Comparison of ENCODE assay signal across 19 cellular contexts in genomic region chr9:98339987-98340564, GRCh38.
DNase-seq lines count a peak whose midpoint lies in the region; ATAC-seq and TF ChIP-seq lines count a peak whose summit lies in the region.
"Had no signal": no experiment of that assay in that cellular context is flagged by ENCODE, and none has a peak within 500 bp of the region (broad histone marks: within the 10 kb centered on the region; RNA-seq: fewer than 3 reads in every experiment).

No MANE protein-coding gene starts in this region.

- DNase-seq in GM10248 (ENCODE audit: extremely low spot score) = peak; percentile 1
- DNase-seq in WERI-Rb-1 = no peak
- peak; percentile 50 for DNase-seq in esophagus muscularis mucosa (ENCODE audit: extremely low spot score)
- DNase-seq in NCI-H774 (lab: John Stamatoyannopoulos, UW) = no peak
- DNase-seq in chondrocyte (ENCODE audit: low spot score) = no peak
- no peak for DNase-seq in germinal center (ENCODE audit: low spot score)
- DNase-seq: 8988T; ACHN; BE2C; C1 segment of cervical spinal cord; Caco-2; Calu3; CD4-positive, alpha-beta T cell; CD8-positive, alpha-beta T cell; DMS79 treated with DMSO at 0.1 percent for 48 hours; GF-D8 had no signal

- CTCF ChIA-PET in GM10248 (lab: Yijun Ruan, JAX) = interaction anchor here (0.8 kb wide), 1 partner anchor 25 kb away, joined by 3 read pairs; no protein-coding TSS in a partner anchor

- peaks cover 8% of the 10 kb centered on the region for H3K9me3 Mint-ChIP-seq in chondrocyte (ENCODE audit: low read depth)
- H3K9me3 Mint-ChIP-seq: CD4-positive, alpha-beta T cell had no signal

- H3K27ac ChIP-seq in WERI-Rb-1 (peak overlapping the region; percentile 88), esophagus muscularis mucosa (replicated peaks in 1 of 4) (no peak overlapping the region)
- H3K27ac ChIP-seq: BLaER1 had no signal

- TF ChIP-seq CTCF in GM10248 (IDR thresholded peaks at IDR 0.05; ENCODE audit: control extremely low read depth, extremely low read depth, low read depth, missing control alignments) = no peak
- TF ChIP-seq CTCF in WERI-Rb-1 (IDR thresholded peaks at IDR 0.05; ENCODE audit: low read depth, low read length) = no peak
- no peak for TF ChIP-seq CTCF in esophagus muscularis mucosa (IDR thresholded peaks at IDR 0.05)
- TF ChIP-seq CTCF in chondrocyte (IDR thresholded peaks at IDR 0.05) = no peak

- no peak for ATAC-seq in HG03378 (IDR thresholded peaks at IDR 0.05; ENCODE audit: unreplicated experiment)
- ATAC-seq: CD8-positive, alpha-beta T cell; GM12878 had no signal

- no peak for TF ChIP-seq POLR2A in esophagus muscularis mucosa (IDR thresholded peaks at IDR 0.05; ENCODE audit: low read depth)

- POLR2A ChIA-PET in GM10248 (lab: Yijun Ruan, JAX) = no interaction called here

- H3K27me3 ChIP-seq in WERI-Rb-1 (ENCODE audit: insufficient read depth, low read depth, severe bottlenecking) (no peaks in the 10 kb centered on the region), esophagus muscularis mucosa (no peaks in the 10 kb centered on the region)
- H3K27me3 ChIP-seq: BLaER1 had no signal

- no peak overlapping the region for H3K4me3 ChIP-seq in WERI-Rb-1 (ENCODE audit: low read depth, low read length)
- H3K4me3 ChIP-seq in esophagus muscularis mucosa = no peak overlapping the region
- H3K4me3 ChIP-seq: BLaER1, GM12878 had no signal

- no peaks in the 10 kb centered on the region for H3K4me1 Mint-ChIP-seq in chondrocyte (ENCODE audit: low read depth)

- H3K4me1 ChIP-seq in esophagus muscularis mucosa = no peaks in the 10 kb centered on the region
- H3K4me1 ChIP-seq: BE2C, Caco-2 had no signal

- no peak for TF ChIP-seq EP300 in esophagus muscularis mucosa (IDR thresholded peaks at IDR 0.05)

- no peaks in the 10 kb centered on the region for H3K36me3 Mint-ChIP-seq in chondrocyte (ENCODE audit: low read depth)
- H3K36me3 Mint-ChIP-seq: CD8-positive, alpha-beta T cell had no signal

- peaks cover 57% of the 10 kb centered on the region for H3K27me3 Mint-ChIP-seq in chondrocyte (ENCODE audit: low read depth)

- intact Hi-C loops in esophagus muscularis mucosa (cut with DNase I) = no loop called here

- H3K36me3 ChIP-seq in WERI-Rb-1 (peaks cover 2% of the 10 kb centered on the region; the same call in 1 of the 2 replicates), esophagus muscularis mucosa (no peaks in the 10 kb centered on the region)
- H3K36me3 ChIP-seq: BE2C, BLaER1 had no signal

- H3K27ac Mint-ChIP-seq in chondrocyte (ENCODE audit: unreplicated experiment) = no peak overlapping the region
- H3K27ac Mint-ChIP-seq: CD4-positive, alpha-beta T cell; CD8-positive, alpha-beta T cell had no signal

- 89% methylated on average over 5 of the region's 5 CpGs for WGBS in esophagus muscularis mucosa

- H3K4me3 Mint-ChIP-seq in chondrocyte (ENCODE audit: unreplicated experiment) = no peak overlapping the region
- H3K4me3 Mint-ChIP-seq: CD4-positive, alpha-beta T cell; CD8-positive, alpha-beta T cell had no signal

- H3K9me3 ChIP-seq in WERI-Rb-1 (ENCODE audit: severe bottlenecking) = peaks cover 23% of the 10 kb centered on the region
- H3K9me3 ChIP-seq in esophagus muscularis mucosa = peaks cover 0 to 23% (median 0%) of the 10 kb centered on the region in 4 donors
- H3K9me3 ChIP-seq: BE2C had no signal

Comparison
In these comparisons a context has a peak if more than half of its experiments do, and no peak if none do; other contexts are left out.
1. DNase-seq: peak in GM10248 (single experiment) and esophagus muscularis mucosa (single experiment); none in WERI-Rb-1 (single experiment), NCI-H774 (single experiment), chondrocyte (single experiment) and germinal center (single experiment).